21 cellular contexts compared by ENCODE assay signal in genomic region chr17:58667934-58668597, GRCh38. TPM values are rescaled to one million over a fixed set of nuclear protein-coding genes. Genes with fewer than 3 reads are reported as not detected.
DNase-seq lines count a peak whose midpoint lies in the region; ATAC-seq and TF ChIP-seq lines count a peak whose summit lies in the region.
"Had no signal": no experiment of that assay in that cellular context is flagged by ENCODE, and none has a peak within 500 bp of the region (broad histone marks: within the 10 kb centered on the region; RNA-seq: fewer than 3 reads in every experiment).

No MANE protein-coding gene starts in this region.

- H3K27me3 Mint-ChIP-seq in MCF 10A (ENCODE audit: insufficient read depth, unreplicated experiment) = peaks cover 7% of the 10 kb centered on the region

- 82% methylated on average over 1 of the region's 1 CpG for WGBS in esophagus muscularis mucosa

- no peak overlapping the region for H3K27ac Mint-ChIP-seq in MCF 10A (ENCODE audit: low read depth, unreplicated experiment)
- H3K27ac Mint-ChIP-seq: activated CD8-positive, alpha-beta T cell treated with anti-CD3 and anti-CD28 coated beads for 36 hours; activated naive CD8-positive, alpha-beta T cell; CD8-positive, alpha-beta memory T cell had no signal

- no peaks in the 10 kb centered on the region for H3K9me2 ChIP-seq in PC-9 (ENCODE audit: insufficient read depth)

- H3K9me3 ChIP-seq in breast epithelium = no peaks in the 10 kb centered on the region
- no peaks in the 10 kb centered on the region for H3K9me3 ChIP-seq in PC-9 (ENCODE audit: insufficient read depth, low read depth)
- H3K9me3 ChIP-seq in esophagus muscularis mucosa = no peaks in the 10 kb centered on the region
- H3K9me3 ChIP-seq in tibial artery = no peaks in the 10 kb centered on the region
- H3K9me3 ChIP-seq: heart left ventricle, psoas muscle, tibial nerve had no signal

- no peak overlapping the region for H3K27ac ChIP-seq in breast epithelium
- peak overlapping the region; percentile 75 for H3K27ac ChIP-seq in PC-9
- no peak overlapping the region for H3K27ac ChIP-seq in esophagus muscularis mucosa (replicated peaks in 1 of 4)
- H3K27ac ChIP-seq in tibial artery = no peak overlapping the region
- H3K27ac ChIP-seq: psoas muscle, tibial nerve had no signal

- H3K4me2 ChIP-seq in PC-9 = peak overlapping the region; percentile 74

- TF ChIP-seq CTCF in MCF 10A (IDR thresholded peaks at IDR 0.05; ENCODE audit: unreplicated experiment) = no peak
- peak in 1 of 3 donors; percentile 4 for TF ChIP-seq CTCF in breast epithelium (IDR thresholded peaks at IDR 0.05)
- TF ChIP-seq CTCF in PC-9 (conservative IDR thresholded peaks at IDR 0.05) = no peak
- no peak for TF ChIP-seq CTCF in esophagus muscularis mucosa (IDR thresholded peaks at IDR 0.05)
- no peak for TF ChIP-seq CTCF in tibial artery (IDR thresholded peaks at IDR 0.05)

- H2AFZ ChIP-seq in PC-9 = no peak overlapping the region

- TF ChIP-seq EP300 in esophagus muscularis mucosa (IDR thresholded peaks at IDR 0.05) = no peak

- CTCF ChIA-PET in MCF 10A (lab: Yijun Ruan, JAX) = interaction anchor here (0.7 kb wide), 1 partner anchor 152 kb away, joined by 4 read pairs; no protein-coding TSS in a partner anchor
- CTCF ChIA-PET in PC-9 (lab: Charles Lee) = interaction anchor here (0.7 kb wide), 2 partner anchors 12 to 778 kb away, joined by 5 to 12 read pairs; no protein-coding TSS in a partner anchor

- H3K36me3 ChIP-seq in breast epithelium (no peaks in the 10 kb centered on the region), PC-9 (ENCODE audit: low read depth) (no peaks in the 10 kb centered on the region), esophagus muscularis mucosa (no peaks in the 10 kb centered on the region), tibial artery (no peaks in the 10 kb centered on the region)
- H3K36me3 ChIP-seq: heart left ventricle, tibial nerve had no signal

- no peak overlapping the region for H3K4me3 Mint-ChIP-seq in MCF 10A (ENCODE audit: unreplicated experiment)
- H3K4me3 Mint-ChIP-seq: activated CD8-positive, alpha-beta T cell treated with anti-CD3 and anti-CD28 coated beads for 36 hours; activated naive CD8-positive, alpha-beta T cell; activated T-cell treated with anti-CD3 and anti-CD28 coated beads, Interleukin-2, amount 50 U/mL, for 4 hours; CD8-positive, alpha-beta memory T cell had no signal

- H3K36me3 Mint-ChIP-seq in MCF 10A (ENCODE audit: insufficient read depth, unreplicated experiment) = no peaks in the 10 kb centered on the region
- H3K36me3 Mint-ChIP-seq: activated naive CD8-positive, alpha-beta T cell; CD8-positive, alpha-beta memory T cell had no signal

- intact Hi-C loops in MCF 10A (cut with micrococcal nuclease) (no loop called here), breast epithelium (cut with DNase I; ENCODE audit: low total_unique reads) (no loop called here), PC-9 (cut with micrococcal nuclease; ENCODE audit: unreplicated experiment) (no loop called here), esophagus muscularis mucosa (cut with DNase I) (no loop called here), tibial artery (cut with DNase I; ENCODE audit: low total_unique reads) (no loop called here)

- peaks cover 34% of the 10 kb centered on the region for H3F3A ChIP-seq in PC-9 (ENCODE audit: insufficient read depth, low read depth)

- no peaks in the 10 kb centered on the region for H3K79me2 ChIP-seq in PC-9 (ENCODE audit: low read depth)

- BruUV-seq in MCF 10A (replicated peaks; lab: Mats Ljungman, UMichigan) (no TSS peak), PC-9 (replicated peaks; lab: Mats Ljungman, UMichigan) (no TSS peak)

- POLR2A ChIA-PET in MCF 10A (lab: Yijun Ruan, JAX) (interaction anchor here (1.0 kb wide), 1 partner anchor 9 kb away, joined by 3 read pairs; no protein-coding TSS in a partner anchor), PC-9 (lab: Charles Lee; ENCODE audit: unreplicated experiment) (interaction anchor here (0.6 kb wide), 1 partner anchor 9 kb away, joined by 3 read pairs; no protein-coding TSS in a partner anchor)

- no peaks in the 10 kb centered on the region for H3K9me3 Mint-ChIP-seq in MCF 10A (ENCODE audit: unreplicated experiment)
- H3K9me3 Mint-ChIP-seq: activated CD8-positive, alpha-beta T cell treated with anti-CD3 and anti-CD28 coated beads for 36 hours; activated T-cell treated with anti-CD3 and anti-CD28 coated beads, Interleukin-2, amount 50 U/mL, for 4 hours; CD8-positive, alpha-beta memory T cell had no signal

- no peaks in the 10 kb centered on the region for H3K4me1 Mint-ChIP-seq in MCF 10A (ENCODE audit: insufficient read depth, unreplicated experiment)

- H3K4me1 ChIP-seq in breast epithelium (no peaks in the 10 kb centered on the region), PC-9 (replicated peaks; ENCODE audit: insufficient read depth) (peaks cover 44% of the 10 kb centered on the region), esophagus muscularis mucosa (no peaks in the 10 kb centered on the region), tibial artery (no peaks in the 10 kb centered on the region)
- H3K4me1 ChIP-seq: psoas muscle, tibial nerve had no signal

- DNase-seq in MCF 10A (ENCODE audit: unreplicated experiment) = peak; percentile 14
- no peak for DNase-seq in breast epithelium (ENCODE audit: low spot score in 2 of 2)
- peak; percentile 60 to 82 for DNase-seq in PC-9
- no peak for DNase-seq in esophagus muscularis mucosa (ENCODE audit: extremely low spot score)
- no peak for DNase-seq in NK-92 treated with Interleukin-12 subunit alpha and Interleukin-12 subunit beta, amount 100 ng/mL, for 24 hours (lab: John Stamatoyannopoulos, UW)
- DNase-seq in HUDEP-2 (lab: John Stamatoyannopoulos, UW; ENCODE audit: unreplicated experiment in 76 of 76) = no peak
- DNase-seq in tibial artery = no peak
- DNase-seq: activated CD8-positive, alpha-beta T cell treated with anti-CD3 and anti-CD28 coated beads for 36 hours; activated T-cell treated with anti-CD3 and anti-CD28 coated beads, Interleukin-2, amount 50 U/mL, for 4 hours; CD8-positive, alpha-beta memory T cell; dorsolateral prefrontal cortex; heart left ventricle; mesenchymal stem cell; NCI-H2029 treated with DMSO at 0.1 percent for 48 hours; NCI-H510A treated with DMSO at 0.1 percent for 48 hours; psoas muscle; stimulated activated naive CD4-positive, alpha-beta T cell; SW 1271 had no signal

- no peaks in the 10 kb centered on the region for H3K27me3 ChIP-seq in breast epithelium
- H3K27me3 ChIP-seq in PC-9 (ENCODE audit: insufficient read depth, low read depth) = no peaks in the 10 kb centered on the region
- no peaks in the 10 kb centered on the region for H3K27me3 ChIP-seq in esophagus muscularis mucosa
- no peaks in the 10 kb centered on the region for H3K27me3 ChIP-seq in tibial artery
- H3K27me3 ChIP-seq: dorsolateral prefrontal cortex, heart left ventricle, tibial nerve had no signal

- peak; percentile 66 for ATAC-seq in esophagus mucosa
- ATAC-seq: activated CD8-positive, alpha-beta T cell treated with anti-CD3 and anti-CD28 coated beads for 36 hours; activated T-cell treated with anti-CD3 and anti-CD28 coated beads, Interleukin-2, amount 50 U/mL, for 4 hours; heart left ventricle; psoas muscle had no signal

- no peak for TF ChIP-seq POLR2A in breast epithelium (IDR thresholded peaks at IDR 0.05)
- TF ChIP-seq POLR2A in esophagus muscularis mucosa (IDR thresholded peaks at IDR 0.05; ENCODE audit: low read depth) = no peak

- no peaks in the 10 kb centered on the region for H4K20me1 ChIP-seq in PC-9 (ENCODE audit: insufficient read depth)

- H3K4me3 ChIP-seq in breast epithelium = no peak overlapping the region
- H3K4me3 ChIP-seq in PC-9 = peak overlapping the region; percentile 23; the same call in 1 of the 2 replicates
- H3K4me3 ChIP-seq in esophagus muscularis mucosa = no peak overlapping the region
- H3K4me3 ChIP-seq in tibial artery = no peak overlapping the region
- H3K4me3 ChIP-seq: dorsolateral prefrontal cortex, heart left ventricle, psoas muscle, tibial nerve had no signal

RNA-seq across cellular contexts. Expression of gene TEX14, which starts 23.8 kb away (rescaled TPM):
- total RNA-seq in MCF 10A (2022) (0.07 TPM in 1 of 2 replicates, not detected in the other), breast epithelium (under 1 TPM; 0.16 to 0.33 (median 0.29) TPM), PC-9 (2021) (0.28 and 0.55 TPM in 2 replicates), esophagus mucosa (0.24 TPM), esophagus muscularis mucosa (under 1 TPM; under 0.01 to 0.19 (median 0.11) TPM)

RNA-seq across cellular contexts. Expression of gene RAD51C, which starts 24.3 kb away (rescaled TPM):
- total RNA-seq in MCF 10A (2022) (48.3 and 59.5 TPM in 2 replicates), breast epithelium (10 to 100 TPM; 26.2 to 27.7 (median 27.5) TPM), PC-9 (2021) (45.7 and 63.4 TPM in 2 replicates), esophagus mucosa (15.1 TPM), esophagus muscularis mucosa (10 to 100 TPM; 20.1 to 27.0 (median 21.4) TPM)

Comparison
In these comparisons a context has a peak if more than half of its experiments do, and no peak if none do; other contexts are left out.
1. DNase-seq: peak in MCF 10A (single experiment) and PC-9 (2 of 2); none in breast epithelium (0 of 2), esophagus muscularis mucosa (single experiment), NK-92 treated with Interleukin-12 subunit alpha and Interleukin-12 subunit beta, amount 100 ng/mL, for 24 hours (single experiment), HUDEP-2 (0 of 76) and tibial artery (0 of 2).